ENCODE assay signal across 8 cellular contexts in the genomic region with DNA sequence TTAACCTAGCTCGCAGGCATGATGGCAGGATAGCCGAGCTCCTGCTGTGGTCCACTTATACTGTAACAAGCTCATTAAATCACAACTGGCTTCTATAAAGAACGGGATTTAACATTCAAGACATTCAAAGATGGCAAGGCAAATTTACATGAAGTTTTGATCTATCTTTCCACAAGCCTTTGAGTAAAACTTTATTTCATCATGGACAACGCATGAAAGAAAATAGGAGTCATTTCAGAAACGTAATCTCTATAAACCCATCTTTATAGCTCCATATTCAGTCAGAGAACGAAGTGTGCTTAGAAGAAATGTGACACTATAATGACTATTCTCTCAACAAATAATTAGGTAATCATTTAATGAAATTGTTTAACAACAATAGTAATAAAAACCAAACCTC. TPM values are rescaled to one million over a fixed set of nuclear protein-coding genes. Genes with fewer than 3 reads are reported as not detected.
DNase-seq lines count a peak whose midpoint lies in the region; ATAC-seq, FAIRE-seq and TF ChIP-seq lines count a peak whose summit lies in the region.

No MANE protein-coding gene starts in this region.

- H3K4me2 ChIP-seq in astrocyte (ENCODE audit: low read length) (peak overlapping the region; percentile 86), mesenchymal stem cell (ENCODE audit: low read length, poor library complexity, severe bottlenecking) (peak overlapping the region; percentile 79)

- H3K4me3 Mint-ChIP-seq in astrocyte (ENCODE audit: unreplicated experiment) = peak overlapping the region; percentile 97

- H4K8ac ChIP-seq in mesenchymal stem cell (ENCODE audit: low read length) = no peak overlapping the region

- H3K18ac ChIP-seq in mesenchymal stem cell (ENCODE audit: low read depth in 1 of 2, low read length in 2 of 2) = no peak overlapping the region

- H2BK5ac ChIP-seq in mesenchymal stem cell (ENCODE audit: low read depth, low read length, poor library complexity, severe bottlenecking) = no peak overlapping the region

- peaks cover 57% of the 10 kb centered on the region for H4K20me1 ChIP-seq in astrocyte (ENCODE audit: insufficient read depth, low read length)

- peak overlapping the region; percentile 94 for H3K27ac Mint-ChIP-seq in astrocyte (ENCODE audit: unreplicated experiment)

- TF ChIP-seq CTCF in left ventricle myocardium inferior (IDR thresholded peaks at IDR 0.05; ENCODE audit: borderline replicate concordance) (no peak), astrocyte (IDR thresholded peaks at IDR 0.05; ENCODE audit: insufficient read depth, low read depth, low read length) (no peak)

- H3K9me3 Mint-ChIP-seq in astrocyte (ENCODE audit: unreplicated experiment) = no peaks in the 10 kb centered on the region

- H3K4ac ChIP-seq in mesenchymal stem cell (ENCODE audit: low read depth in 1 of 2, low read length in 2 of 2) = no peak overlapping the region

- H3K36me3 ChIP-seq in left ventricle myocardium inferior (peaks cover 6% of the 10 kb centered on the region), astrocyte (ENCODE audit: insufficient read depth, low read length) (peaks cover 6% of the 10 kb centered on the region), mesenchymal stem cell (ENCODE audit: control insufficient read depth in 1 of 2, insufficient read depth in 2 of 2, low read depth in 1 of 2, low read length in 2 of 2) (peaks cover 4 to 9% of the 10 kb centered on the region in 2 experiments)

- H3K23ac ChIP-seq in mesenchymal stem cell (ENCODE audit: low read length in 2 of 2) = no peak overlapping the region

- peak overlapping the region; percentile 89 for H3K4me3 ChIP-seq in left ventricle myocardium inferior
- peak overlapping the region; percentile 100 for H3K4me3 ChIP-seq in astrocyte (ENCODE audit: insufficient read depth, low read depth, low read length)
- H3K4me3 ChIP-seq in mesenchymal stem cell (ENCODE audit: insufficient read depth in 1 of 2, low read depth in 1 of 2, low read length in 2 of 2) = peak overlapping the region in 1 of 2 experiments; percentile 99

- H2AFZ ChIP-seq in astrocyte (ENCODE audit: low read depth, low read length) (no peak overlapping the region), mesenchymal stem cell (ENCODE audit: low read depth, low read length) (no peak overlapping the region)

- intact Hi-C loops in left ventricle myocardium inferior (cut with micrococcal nuclease) (no loop called here), left ventricle myocardium superior (cut with micrococcal nuclease) (no loop called here)

- H3K4me1 ChIP-seq in left ventricle myocardium inferior (peaks cover 43% of the 10 kb centered on the region), astrocyte (ENCODE audit: insufficient read depth, low read length) (peaks cover 5% of the 10 kb centered on the region), mesenchymal stem cell (ENCODE audit: control insufficient read depth, insufficient read depth, low read depth, low read length) (peaks cover 4% of the 10 kb centered on the region)

- 67% methylated on average over 4 of the region's 6 CpGs for WGBS in mesenchymal stem cell

- ATAC-seq in left ventricle myocardium superior (no peak), HG03196 (IDR thresholded peaks at IDR 0.05; ENCODE audit: unreplicated experiment) (no peak), HG02981 (IDR thresholded peaks at IDR 0.05; ENCODE audit: unreplicated experiment) (no peak)

- no peak overlapping the region for H4K91ac ChIP-seq in mesenchymal stem cell (ENCODE audit: low read length)

- H3K79me1 ChIP-seq in mesenchymal stem cell (replicated peaks; ENCODE audit: low read length, poor library complexity, severe bottlenecking) = no peaks in the 10 kb centered on the region

- H2BK15ac ChIP-seq in mesenchymal stem cell (ENCODE audit: low read depth, poor library complexity, severe bottlenecking) = no peak overlapping the region

- no peak overlapping the region for H2AK5ac ChIP-seq in mesenchymal stem cell (ENCODE audit: low read length, severe bottlenecking)

- no peak overlapping the region for H2BK120ac ChIP-seq in mesenchymal stem cell (ENCODE audit: low read depth, low read length)

- no peaks in the 10 kb centered on the region for H3K27me3 Mint-ChIP-seq in astrocyte (ENCODE audit: low read depth, unreplicated experiment)

- peaks cover 3% of the 10 kb centered on the region for H3K36me3 Mint-ChIP-seq in astrocyte (ENCODE audit: low read depth, unreplicated experiment)

- FAIRE-seq in astrocyte (lab: Jason Lieb, UNC) = no peak

- no peak overlapping the region for H2BK12ac ChIP-seq in mesenchymal stem cell (ENCODE audit: low read length in 2 of 2)

- H3K14ac ChIP-seq in mesenchymal stem cell (ENCODE audit: low read length in 2 of 2) = no peak overlapping the region

- H3K9ac ChIP-seq in astrocyte (ENCODE audit: low read length) (peak overlapping the region; percentile 100), mesenchymal stem cell (ENCODE audit: low read length) (peak overlapping the region; percentile 100)

- DNase-seq in left ventricle myocardium inferior (no peak), left ventricle myocardium superior (no peak), astrocyte (ENCODE audit: low read depth) (no peak), mesenchymal stem cell (no peak), HK-2 (ENCODE audit: unreplicated experiment) (no peak), COLO829 (ENCODE audit: low spot score) (no peak)

- H3K79me2 ChIP-seq in astrocyte (ENCODE audit: insufficient read depth, low read length) = peaks cover 65% of the 10 kb centered on the region

- peaks cover 2% of the 10 kb centered on the region for H3K4me1 Mint-ChIP-seq in astrocyte (ENCODE audit: low read depth, unreplicated experiment)

- no peaks in the 10 kb centered on the region for H3K27me3 ChIP-seq in left ventricle myocardium inferior (ENCODE audit: low read depth)
- H3K27me3 ChIP-seq in astrocyte (ENCODE audit: insufficient read depth, low read length) = no peaks in the 10 kb centered on the region
- no peaks in the 10 kb centered on the region for H3K27me3 ChIP-seq in mesenchymal stem cell (ENCODE audit: control insufficient read depth in 1 of 2, insufficient read depth in 1 of 2, low read length in 2 of 2)

- H3K27ac ChIP-seq in left ventricle myocardium inferior (replicated peaks) = peak overlapping the region; percentile 96
- no peak overlapping the region for H3K27ac ChIP-seq in astrocyte (ENCODE audit: low read depth, low read length)
- H3K27ac ChIP-seq in mesenchymal stem cell (ENCODE audit: low read length, poor library complexity, severe bottlenecking) = no peak overlapping the region

- no peaks in the 10 kb centered on the region for H3K9me3 ChIP-seq in left ventricle myocardium inferior (replicated peaks)
- no peaks in the 10 kb centered on the region for H3K9me3 ChIP-seq in astrocyte (ENCODE audit: insufficient read depth, low read depth, low read length)
- H3K9me3 ChIP-seq in mesenchymal stem cell (ENCODE audit: control insufficient read depth, low read length) = no peaks in the 10 kb centered on the region

RNA-seq across cellular contexts. Expression of a gene that starts 1.4 kb away (rescaled TPM):
- total RNA-seq in left ventricle myocardium inferior (86.3 TPM), left ventricle myocardium superior (104 TPM), astrocyte (283 and 317 TPM in 2 replicates)
- polyA plus RNA-seq in mesenchymal stem cell (2013, experiment 1 of 2) = 352 TPM
- polyA plus RNA-seq in mesenchymal stem cell (2013, experiment 2 of 2) = 354 TPM
